In the genomic region with DNA sequence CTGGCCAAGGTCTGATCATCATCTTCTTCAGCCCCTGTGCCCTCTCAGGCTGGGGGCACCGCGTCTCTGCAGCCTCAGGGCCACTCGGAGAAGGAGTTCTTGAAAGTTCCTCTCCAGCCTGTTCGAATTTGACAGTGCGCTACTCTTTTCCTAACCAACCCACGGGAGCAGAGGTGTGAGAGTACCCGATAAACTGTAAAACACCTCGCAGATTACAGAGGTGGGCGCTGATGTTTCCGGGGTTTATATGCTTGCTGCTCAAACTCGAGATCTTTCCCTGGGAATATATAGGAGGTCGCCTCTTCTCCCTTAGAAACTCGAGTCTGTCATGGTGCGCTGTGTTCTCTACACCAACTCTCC, we compare ENCODE assay signal across 8 cellular contexts. TPM values are rescaled to one million over a fixed set of nuclear protein-coding genes. Genes with fewer than 3 reads are reported as not detected.
A peak's percentile ranks its signal among the peaks of the same experiment; 100 is the strongest.
DNase-seq lines count a peak whose midpoint lies in the region; ATAC-seq lines count a peak whose summit lies in the region.

No MANE protein-coding gene starts in this region.

- peaks cover 22% of the 10 kb centered on the region for H3K4me1 Mint-ChIP-seq in activated T-cell treated with anti-CD3 and anti-CD28 coated beads, Interleukin-2, amount 50 U/mL, for 4 hours (ENCODE audit: low read depth)

- H3K9me3 Mint-ChIP-seq in activated T-cell treated with anti-CD3 and anti-CD28 coated beads, Interleukin-2, amount 50 U/mL, for 4 hours, result no peaks in the 10 kb centered on the region

- H3K36me3 ChIP-seq in mesendoderm (ENCODE audit: control insufficient read depth, insufficient read depth, low read length), result no peaks in the 10 kb centered on the region

- ATAC-seq in activated T-cell treated with anti-CD3 and anti-CD28 coated beads, Interleukin-2, amount 50 U/mL, for 4 hours, result peak; percentile 20 to 22

- H3K79me1 ChIP-seq in mesendoderm (ENCODE audit: low read length), result peaks cover 2% of the 10 kb centered on the region

- H2AK5ac ChIP-seq in mesendoderm (ENCODE audit: low read length), result no peak overlapping the region

- peaks cover 17% of the 10 kb centered on the region for H3K36me3 Mint-ChIP-seq in activated T-cell treated with anti-CD3 and anti-CD28 coated beads, Interleukin-2, amount 50 U/mL, for 4 hours (ENCODE audit: insufficient read depth)

- H4K5ac ChIP-seq in mesendoderm (ENCODE audit: low read length), result no peak overlapping the region

- no peak overlapping the region for H2BK120ac ChIP-seq in mesendoderm (ENCODE audit: low read depth, low read length)

- peak overlapping the region; percentile 17 for H3K4ac ChIP-seq in mesendoderm (ENCODE audit: low read depth, low read length)

- H3K79me2 ChIP-seq in mesendoderm (ENCODE audit: control insufficient read depth, insufficient read depth, low read length), result peaks cover 9% of the 10 kb centered on the region

- H3K4me1 ChIP-seq in mesendoderm (ENCODE audit: control insufficient read depth, low read depth, low read length), result peaks cover 2% of the 10 kb centered on the region

- no peaks in the 10 kb centered on the region for H3K27me3 ChIP-seq in mesendoderm (ENCODE audit: insufficient read depth, low read length, poor library complexity)

- H3K56ac ChIP-seq in mesendoderm (ENCODE audit: low read length), result peak overlapping the region; percentile 89

- no peak for DNase-seq in activated T-cell treated with anti-CD3 and anti-CD28 coated beads, Interleukin-2, amount 50 U/mL, for 4 hours
- no peak for DNase-seq in activated T-cell treated with anti-CD3 and anti-CD28 coated beads for 4 hours
- DNase-seq in LoVo (ENCODE audit: low spot score), result peak; percentile 8
- no peak for DNase-seq in mesendoderm
- DNase-seq in effector CD4-positive, alpha-beta T cell, result no peak
- no peak for DNase-seq in epidermal melanocyte (ENCODE audit: insufficient read length, low spot score)
- DNase-seq in SIG-M5 treated with dmso at 0.1 percent for 504 hours (lab: John Stamatoyannopoulos, UW; ENCODE audit: unreplicated experiment), result no peak

- WGBS in mesendoderm (ENCODE audit: extremely low coverage, insufficient coverage, low lambda C conversion rate), result no CpG with 5 or more reads among the region's 14 CpGs

- no peak overlapping the region for H4K8ac ChIP-seq in mesendoderm (ENCODE audit: low read depth, low read length)

- no peaks in the 10 kb centered on the region for H3K27me3 Mint-ChIP-seq in activated T-cell treated with anti-CD3 and anti-CD28 coated beads, Interleukin-2, amount 50 U/mL, for 4 hours (ENCODE audit: low read depth)

- H3K18ac ChIP-seq in mesendoderm (ENCODE audit: low read length), result no peak overlapping the region

- no peak overlapping the region for H2BK15ac ChIP-seq in mesendoderm (replicated peaks; ENCODE audit: low read depth)

- H3K23ac ChIP-seq in mesendoderm (ENCODE audit: low read length), result peak overlapping the region; percentile 81

- peak overlapping the region; percentile 58 for H3K4me3 ChIP-seq in mesendoderm (ENCODE audit: low read length)

- peak overlapping the region; percentile 82 for H3K4me2 ChIP-seq in mesendoderm (ENCODE audit: low read length)

- H3K27ac ChIP-seq in cingulate gyrus (ENCODE audit: low read depth, low read length), result peak overlapping the region; percentile 97
- no peak overlapping the region for H3K27ac ChIP-seq in mesendoderm (ENCODE audit: low read depth, low read length)

- H3K9ac ChIP-seq in mesendoderm (ENCODE audit: low read length), result peak overlapping the region; percentile 71

- no peak overlapping the region for H2BK5ac ChIP-seq in mesendoderm (ENCODE audit: low read length)

- peak overlapping the region; percentile 96 for H3K4me3 Mint-ChIP-seq in activated T-cell treated with anti-CD3 and anti-CD28 coated beads, Interleukin-2, amount 50 U/mL, for 4 hours

RNA-seq across cellular contexts. Expression of gene CTR9, which starts 0.5 kb away (rescaled TPM):
- total RNA-seq in activated T-cell treated with anti-CD3 and anti-CD28 coated beads, Interleukin-2, amount 50 U/mL, for 4 hours, result 10 to 100 TPM; 51.9 to 56.0 (median 53.9) TPM
- 26.4 TPM for polyA plus RNA-seq in mesendoderm (2013, experiment 1 of 2)
- 26.8 TPM for polyA plus RNA-seq in mesendoderm (2013, experiment 2 of 2)

RNA-seq across cellular contexts. Expression of gene EIF4G2, which starts 57.2 kb away (rescaled TPM):
- 1,000 to 10,000 TPM; 1,584 to 1,612 (median 1,605) TPM for total RNA-seq in activated T-cell treated with anti-CD3 and anti-CD28 coated beads, Interleukin-2, amount 50 U/mL, for 4 hours
- polyA plus RNA-seq in mesendoderm (2013, experiment 1 of 2), result 1,021 TPM
- polyA plus RNA-seq in mesendoderm (2013, experiment 2 of 2), result 1,034 TPM

RNA-seq across cellular contexts. Expression of gene IRAG1, which starts 58.0 kb away (rescaled TPM):
- total RNA-seq in activated T-cell treated with anti-CD3 and anti-CD28 coated beads, Interleukin-2, amount 50 U/mL, for 4 hours, result under 1 TPM; 0.08 to 0.14 (median 0.08) TPM
- polyA plus RNA-seq in mesendoderm (2013, experiment 1 of 2), result 0.79 TPM
- 0.80 TPM for polyA plus RNA-seq in mesendoderm (2013, experiment 2 of 2)
